2 cellular contexts compared by ENCODE assay signal in genomic region chr13:97436845-97437244, GRCh38.
TF ChIP-seq lines count a peak whose summit lies in the region.

No MANE protein-coding gene starts in this region.

TF ChIP-seq in HepG2, 621 proteins besides CTCF, POLR2A, EP300 and RAD21:
- peak; percentile 44; the same call in 1 of the 2 replicates for TF ChIP-seq MAFF (IDR thresholded peaks at IDR 0.05; ENCODE audit: low read depth, low read length)
- TF ChIP-seq MAFK (conservative IDR thresholded peaks at IDR 0.05 in 1 of 2, IDR thresholded peaks at IDR 0.05 in 1 of 2; ENCODE audit: low read length in 2 of 2) = peak; percentile 57 to 73; a peak in 3 of 4 replicates
- no peak for TF ChIP-seq ZNF513 (CRISPR knock-in tag; conservative IDR thresholded peaks at IDR 0.05)

TF ChIP-seq in K562, 482 proteins besides CTCF, POLR2A, EP300 and RAD21:
- TF ChIP-seq ZNF354B (CRISPR knock-in tag; IDR thresholded peaks at IDR 0.05) (no peak), ILF3 (IDR thresholded peaks at IDR 0.05; ENCODE audit: borderline replicate concordance) (no peak), IRF9 (tag; IDR thresholded peaks at IDR 0.05) (no peak), RFX5 (IDR thresholded peaks at IDR 0.05; ENCODE audit: low read depth, low read length) (no peak), HLTF (IDR thresholded peaks at IDR 0.05) (no peak), CHD1 (IDR thresholded peaks at IDR 0.05; ENCODE audit: low read length) (no peak), ZNF507 (tag; conservative IDR thresholded peaks at IDR 0.05) (no peak), MAFF (IDR thresholded peaks at IDR 0.05; ENCODE audit: low read length) (0 out of 2 replicates have a peak, but pooled peaks have one; percentile 6), HOXB6 (CRISPR knock-in tag; IDR thresholded peaks at IDR 0.05; ENCODE audit: borderline replicate concordance) (no peak), NCOA1 (IDR thresholded peaks at IDR 0.05; ENCODE audit: low read depth) (no peak), PHF20 (IDR thresholded peaks at IDR 0.05; ENCODE audit: partially characterized antibody) (no peak), YBX1 (IDR thresholded peaks at IDR 0.05) (no peak), MTF1 (CRISPR knock-in tag; IDR thresholded peaks at IDR 0.05; ENCODE audit: borderline replicate concordance) (no peak), CEBPB (tag; IDR thresholded peaks at IDR 0.05) (no peak), C11orf30 (IDR thresholded peaks at IDR 0.05; ENCODE audit: low read depth) (peak; percentile 36; the same call in 1 of the 2 replicates), ZEB2 (IDR thresholded peaks at IDR 0.05) (no peak), RBM25 (IDR thresholded peaks at IDR 0.05; ENCODE audit: low read depth, low read length, severe bottlenecking) (no peak), ZNF316 (IDR thresholded peaks at IDR 0.05) (peak; percentile 57), ZNF57 (CRISPR knock-in tag; IDR thresholded peaks at IDR 0.05) (no peak), FOXK2 (conservative IDR thresholded peaks at IDR 0.05 in 1 of 2, IDR thresholded peaks at IDR 0.05 in 1 of 2; ENCODE audit: low read depth in 2 of 2) (no peak), ZNF23 (CRISPR knock-in tag; IDR thresholded peaks at IDR 0.05) (no peak)
- TF ChIP-seq, protein P1, sequence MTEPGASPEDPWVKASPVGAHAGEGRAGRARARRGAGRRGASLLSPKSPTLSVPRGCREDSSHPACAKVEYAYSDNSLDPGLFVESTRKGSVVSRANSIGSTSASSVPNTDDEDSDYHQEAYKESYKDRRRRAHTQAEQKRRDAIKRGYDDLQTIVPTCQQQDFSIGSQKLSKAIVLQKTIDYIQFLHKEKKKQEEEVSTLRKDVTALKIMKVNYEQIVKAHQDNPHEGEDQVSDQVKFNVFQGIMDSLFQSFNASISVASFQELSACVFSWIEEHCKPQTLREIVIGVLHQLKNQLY (CRISPR knock-in tag; conservative IDR thresholded peaks at IDR 0.05) = no peak
- TF ChIP-seq, protein P2, sequence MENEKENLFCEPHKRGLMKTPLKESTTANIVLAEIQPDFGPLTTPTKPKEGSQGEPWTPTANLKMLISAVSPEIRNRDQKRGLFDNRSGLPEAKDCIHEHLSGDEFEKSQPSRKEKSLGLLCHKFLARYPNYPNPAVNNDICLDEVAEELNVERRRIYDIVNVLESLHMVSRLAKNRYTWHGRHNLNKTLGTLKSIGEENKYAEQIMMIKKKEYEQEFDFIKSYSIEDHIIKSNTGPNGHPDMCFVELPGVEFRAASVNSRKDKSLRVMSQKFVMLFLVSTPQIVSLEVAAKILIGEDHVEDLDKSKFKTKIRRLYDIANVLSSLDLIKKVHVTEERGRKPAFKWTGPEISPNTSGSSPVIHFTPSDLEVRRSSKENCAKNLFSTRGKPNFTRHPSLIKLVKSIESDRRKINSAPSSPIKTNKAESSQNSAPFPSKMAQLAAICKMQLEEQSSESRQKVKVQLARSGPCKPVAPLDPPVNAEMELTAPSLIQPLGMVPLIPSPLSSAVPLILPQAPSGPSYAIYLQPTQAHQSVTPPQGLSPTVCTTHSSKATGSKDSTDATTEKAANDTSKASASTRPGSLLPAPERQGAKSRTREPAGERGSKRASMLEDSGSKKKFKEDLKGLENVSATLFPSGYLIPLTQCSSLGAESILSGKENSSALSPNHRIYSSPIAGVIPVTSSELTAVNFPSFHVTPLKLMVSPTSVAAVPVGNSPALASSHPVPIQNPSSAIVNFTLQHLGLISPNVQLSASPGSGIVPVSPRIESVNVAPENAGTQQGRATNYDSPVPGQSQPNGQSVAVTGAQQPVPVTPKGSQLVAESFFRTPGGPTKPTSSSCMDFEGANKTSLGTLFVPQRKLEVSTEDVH (IDR thresholded peaks at IDR 0.05; ENCODE audit: low read depth, partially characterized antibody) = no peak
- TF ChIP-seq, protein P3, sequence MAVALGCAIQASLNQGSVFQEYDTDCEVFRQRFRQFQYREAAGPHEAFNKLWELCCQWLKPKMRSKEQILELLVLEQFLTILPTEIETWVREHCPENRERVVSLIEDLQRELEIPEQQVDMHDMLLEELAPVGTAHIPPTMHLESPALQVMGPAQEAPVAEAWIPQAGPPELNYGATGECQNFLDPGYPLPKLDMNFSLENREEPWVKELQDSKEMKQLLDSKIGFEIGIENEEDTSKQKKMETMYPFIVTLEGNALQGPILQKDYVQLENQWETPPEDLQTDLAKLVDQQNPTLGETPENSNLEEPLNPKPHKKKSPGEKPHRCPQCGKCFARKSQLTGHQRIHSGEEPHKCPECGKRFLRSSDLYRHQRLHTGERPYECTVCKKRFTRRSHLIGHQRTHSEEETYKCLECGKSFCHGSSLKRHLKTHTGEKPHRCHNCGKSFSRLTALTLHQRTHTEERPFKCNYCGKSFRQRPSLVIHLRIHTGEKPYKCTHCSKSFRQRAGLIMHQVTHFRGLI (CRISPR knock-in tag; IDR thresholded peaks at IDR 0.05) = no peak
- TF ChIP-seq, protein P4, sequence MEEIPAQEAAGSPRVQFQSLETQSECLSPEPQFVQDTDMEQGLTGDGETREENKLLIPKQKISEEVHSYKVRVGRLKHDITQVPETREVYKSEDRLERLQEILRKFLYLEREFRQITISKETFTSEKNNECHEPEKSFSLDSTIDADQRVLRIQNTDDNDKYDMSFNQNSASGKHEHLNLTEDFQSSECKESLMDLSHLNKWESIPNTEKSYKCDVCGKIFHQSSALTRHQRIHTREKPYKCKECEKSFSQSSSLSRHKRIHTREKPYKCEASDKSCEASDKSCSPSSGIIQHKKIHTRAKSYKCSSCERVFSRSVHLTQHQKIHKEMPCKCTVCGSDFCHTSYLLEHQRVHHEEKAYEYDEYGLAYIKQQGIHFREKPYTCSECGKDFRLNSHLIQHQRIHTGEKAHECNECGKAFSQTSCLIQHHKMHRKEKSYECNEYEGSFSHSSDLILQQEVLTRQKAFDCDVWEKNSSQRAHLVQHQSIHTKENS (CRISPR knock-in tag; IDR thresholded peaks at IDR 0.05) = no peak
